In genomic region chr12:87995581-87996178, GRCh38 we compare ENCODE assay signal across 8 cellular contexts. TPM values are rescaled to one million over a fixed set of nuclear protein-coding genes. Genes with fewer than 3 reads are reported as not detected.
DNase-seq lines count a peak whose midpoint lies in the region; ATAC-seq and TF ChIP-seq lines count a peak whose summit lies in the region.

No MANE protein-coding gene starts in this region.

- 17 to 31% methylated on average over 8 of the region's 8 CpGs for WGBS in testis, 2 donors

- H3K36me3 Mint-ChIP-seq in Calu3 (ENCODE audit: insufficient read depth, unreplicated experiment) (no peaks in the 10 kb centered on the region), endothelial cell (ENCODE audit: low read depth, unreplicated experiment) (no peaks in the 10 kb centered on the region)
- H3K36me3 Mint-ChIP-seq in activated CD4-positive, alpha-beta T cell treated with anti-CD3 and anti-CD28 coated beads, Interleukin-2, amount 10 ng/mL, durations not matched to agents 24 days and 14 days (ENCODE audit: low read depth) = no peaks in the 10 kb centered on the region

- no peaks in the 10 kb centered on the region for H3K36me3 ChIP-seq in testis (ENCODE audit: low read depth, missing control alignments)

- no peak overlapping the region for H3K4me3 ChIP-seq in testis

- no peaks in the 10 kb centered on the region for H3K4me1 ChIP-seq in testis

- H3K9me3 ChIP-seq in testis = no peaks in the 10 kb centered on the region

- no TSS peak for BruUV-seq in Calu3 (replicated peaks; lab: Mats Ljungman, UMichigan)

- CTCF ChIA-PET in Calu3 (lab: Charles Lee) = no interaction called here

- no peaks in the 10 kb centered on the region for H3K27me3 Mint-ChIP-seq in Calu3 (ENCODE audit: unreplicated experiment)
- H3K27me3 Mint-ChIP-seq in activated CD4-positive, alpha-beta T cell treated with anti-CD3 and anti-CD28 coated beads, Interleukin-2, amount 10 ng/mL, durations not matched to agents 24 days and 14 days = peaks cover 1% of the 10 kb centered on the region
- no peaks in the 10 kb centered on the region for H3K27me3 Mint-ChIP-seq in endothelial cell (ENCODE audit: unreplicated experiment)

- no peaks in the 10 kb centered on the region for H3K27me3 ChIP-seq in testis

- no peak for TF ChIP-seq POLR2A in testis (IDR thresholded peaks at IDR 0.05)

- intact Hi-C loops in Calu3 (cut with micrococcal nuclease; ENCODE audit: unreplicated experiment) (loop anchor here (1.0 to 5.0 kb wide), 2 partner anchors 129 to 1738 kb away; partner anchors contain the start of gene MGAT4C), testis (cut with DNase I; ENCODE audit: low total_unique reads) (no loop called here)
- intact Hi-C loops in activated CD4-positive, alpha-beta T cell treated with anti-CD3 and anti-CD28 coated beads, Interleukin-2, amount 10 ng/mL, durations not matched to agents 24 days and 14 days (cut with micrococcal nuclease) = loop anchor here (5.0 kb wide), 1 partner anchor 128 kb away; no protein-coding TSS in a partner anchor

- no peak overlapping the region for H3K27ac ChIP-seq in testis

- H3K4me3 Mint-ChIP-seq in Calu3 (ENCODE audit: low read depth, unreplicated experiment) (no peak overlapping the region), endothelial cell (ENCODE audit: unreplicated experiment) (no peak overlapping the region)
- no peak overlapping the region for H3K4me3 Mint-ChIP-seq in activated CD4-positive, alpha-beta T cell treated with anti-CD3 and anti-CD28 coated beads, Interleukin-2, amount 10 ng/mL, durations not matched to agents 24 days and 14 days

- peak; percentile 76 for TF ChIP-seq CTCF in Calu3 (IDR thresholded peaks at IDR 0.05; ENCODE audit: unreplicated experiment)
- peak; percentile 66 for TF ChIP-seq CTCF in endothelial cell (IDR thresholded peaks at IDR 0.05; ENCODE audit: unreplicated experiment)
- TF ChIP-seq CTCF in testis (IDR thresholded peaks at IDR 0.05) = peak; percentile 27 to 58 (median 48)

- peak; percentile 91 for ATAC-seq in GM19438 (IDR thresholded peaks at IDR 0.05; ENCODE audit: low read depth, unreplicated experiment)
- peak; percentile 81 for ATAC-seq in HG03460 (IDR thresholded peaks at IDR 0.05; ENCODE audit: unreplicated experiment)

- H3K27ac Mint-ChIP-seq in Calu3 (ENCODE audit: unreplicated experiment) (no peak overlapping the region), endothelial cell (ENCODE audit: unreplicated experiment) (no peak overlapping the region)
- no peak overlapping the region for H3K27ac Mint-ChIP-seq in activated CD4-positive, alpha-beta T cell treated with anti-CD3 and anti-CD28 coated beads, Interleukin-2, amount 10 ng/mL, durations not matched to agents 24 days and 14 days

- H3K9me3 Mint-ChIP-seq in Calu3 (ENCODE audit: low read depth, unreplicated experiment) (no peaks in the 10 kb centered on the region), endothelial cell (ENCODE audit: unreplicated experiment) (no peaks in the 10 kb centered on the region)
- no peaks in the 10 kb centered on the region for H3K9me3 Mint-ChIP-seq in activated CD4-positive, alpha-beta T cell treated with anti-CD3 and anti-CD28 coated beads, Interleukin-2, amount 10 ng/mL, durations not matched to agents 24 days and 14 days

- peak; percentile 67 for DNase-seq in Calu3
- DNase-seq in NCI-H446 treated with DMSO at 0.1 percent for 48 hours (lab: John Stamatoyannopoulos, UW) = peak; percentile 65
- DNase-seq in activated CD4-positive, alpha-beta T cell treated with anti-CD3 and anti-CD28 coated beads, Interleukin-2, amount 10 ng/mL, durations not matched to agents 24 days and 14 days = peak; percentile 76
- peak; percentile 62 for DNase-seq in endothelial cell (ENCODE audit: low spot score)
- DNase-seq in middle frontal gyrus (ENCODE audit: extremely low spot score, low spot score) = peak; percentile 37
- DNase-seq in testis = peak; percentile 73

- H3K4me1 Mint-ChIP-seq in Calu3 (ENCODE audit: low read depth, unreplicated experiment) (peaks cover 8% of the 10 kb centered on the region), endothelial cell (ENCODE audit: unreplicated experiment) (no peaks in the 10 kb centered on the region)
- peaks cover 1% of the 10 kb centered on the region for H3K4me1 Mint-ChIP-seq in activated CD4-positive, alpha-beta T cell treated with anti-CD3 and anti-CD28 coated beads, Interleukin-2, amount 10 ng/mL, durations not matched to agents 24 days and 14 days

RNA-seq across cellular contexts. Expression of gene C12orf50, which starts 33.5 kb away (rescaled TPM):
- total RNA-seq in Calu3 (2022) (0.33 TPM in 1 of 2 replicates, not detected in the other), endothelial cell (ENCODE audit: unreplicated experiment) (not detected), testis (10 to 100 TPM; 24.8 to 64.6 TPM)
- total RNA-seq in activated CD4-positive, alpha-beta T cell treated with anti-CD3 and anti-CD28 coated beads, Interleukin-2, amount 10 ng/mL, durations not matched to agents 24 days and 14 days = not detected in 2 replicates
- polyA plus RNA-seq in testis (ENCODE audit: insufficient read depth, low read depth, low replicate concordance) = 47.0 TPM

Comparison
In these comparisons a context has a peak if more than half of its experiments do, and no peak if none do; other contexts are left out.
1. RNA of gene C12orf50, which starts 33.5 kb away (total RNA-seq): 24.8 to 64.6 TPM in testis; 0.33 TPM in Calu3, not detected in endothelial cell (single experiment) and not detected in activated CD4-positive, alpha-beta T cell treated with anti-CD3 and anti-CD28 coated beads, Interleukin-2, amount 10 ng/mL, durations not matched to agents 24 days and 14 days; every median in the first group is over 10 times any median in the second.
2. Peak in every context shown above with its lines, with median percentiles within 50 percentile points of each other: DNase-seq and CTCF ChIP-seq.